Comparison of ENCODE assay signal across 8 cellular contexts in genomic region chr18:62523255-62523588, GRCh38. TPM values are rescaled to one million over a fixed set of nuclear protein-coding genes. Genes with fewer than 3 reads are reported as not detected.
DNase-seq lines count a peak whose midpoint lies in the region; ATAC-seq, FAIRE-seq and TF ChIP-seq lines count a peak whose summit lies in the region.

No MANE protein-coding gene starts in this region.

- H3K9me1 ChIP-seq in endothelial cell of umbilical vein (replicated peaks; ENCODE audit: control insufficient read depth, extremely low read depth, insufficient read depth, low read length): no peaks in the 10 kb centered on the region

- peaks cover 24 to 49% (median 36%) of the 10 kb centered on the region in 4 donors for H3K4me1 Mint-ChIP-seq in CD4-positive, alpha-beta memory T cell
- peaks cover 23% of the 10 kb centered on the region for H3K4me1 Mint-ChIP-seq in progenitor cell of endocrine pancreas (ENCODE audit: low read depth)

- BruUV-seq in endothelial cell of umbilical vein (replicated peaks; lab: Mats Ljungman, UMichigan): no TSS peak

- POLR2A ChIA-PET in CD4-positive, alpha-beta memory T cell (lab: Charles Lee; ENCODE audit: partially characterized antibody): interaction anchor here (0.5 to 5.0 kb wide), 20 partner anchors 9 to 1447 kb away, joined by 3 to 64 read pairs (median 6); partner anchors contain the start of genes PHLPP1, PIGN, RELCH and VPS4B
- POLR2A ChIA-PET in endothelial cell of umbilical vein (lab: Charles Lee): interaction anchor here (1.4 to 1.8 kb wide), 2 partner anchors 72 to 86 kb away, joined by 4 to 9 read pairs; no protein-coding TSS in a partner anchor

- peaks cover 5% of the 10 kb centered on the region; the same call in 1 of the 2 replicates for H3F3A ChIP-seq in Loucy (ENCODE audit: low read depth)

- H3K36me3 Mint-ChIP-seq in CD4-positive, alpha-beta memory T cell: peaks cover 4 to 21% of the 10 kb centered on the region in 2 donors
- H3K36me3 Mint-ChIP-seq in progenitor cell of endocrine pancreas (ENCODE audit: insufficient read depth): no peaks in the 10 kb centered on the region

- H3K4me2 ChIP-seq in Loucy (ENCODE audit: low read depth, low read length, poor library complexity, severe bottlenecking) (no peak overlapping the region), endothelial cell of umbilical vein (ENCODE audit: insufficient read depth, low read length) (no peak overlapping the region)

- peaks cover 36% of the 10 kb centered on the region for H3K4me1 ChIP-seq in CD4-positive, alpha-beta memory T cell (ENCODE audit: insufficient read depth, low read length)
- H3K4me1 ChIP-seq in Loucy (ENCODE audit: insufficient read depth, low read length, poor library complexity, severe bottlenecking): peaks cover 35% of the 10 kb centered on the region
- H3K4me1 ChIP-seq in endothelial cell of umbilical vein (ENCODE audit: control insufficient read depth, extremely low read depth, insufficient read depth, low read length): peaks cover 30% of the 10 kb centered on the region

- H3K9ac ChIP-seq in Loucy (ENCODE audit: low read depth, low read length, poor library complexity, severe bottlenecking) (no peak overlapping the region), endothelial cell of umbilical vein (replicated peaks; ENCODE audit: extremely low read depth, insufficient read depth, low read length) (peak overlapping the region; percentile 93)

- TF ChIP-seq POLR2A in endothelial cell of umbilical vein (IDR thresholded peaks at IDR 0.05; ENCODE audit: low read depth, low read length): no peak

- H3K4me3 Mint-ChIP-seq in CD4-positive, alpha-beta memory T cell: no peak overlapping the region
- no peak overlapping the region for H3K4me3 Mint-ChIP-seq in progenitor cell of endocrine pancreas (ENCODE audit: low read depth)

- no peaks in the 10 kb centered on the region for H3K36me3 ChIP-seq in CD4-positive, alpha-beta memory T cell (ENCODE audit: insufficient read depth, low read length)
- H3K36me3 ChIP-seq in Loucy (ENCODE audit: insufficient read depth, low read length) (no peaks in the 10 kb centered on the region), endothelial cell of umbilical vein (ENCODE audit: control insufficient read depth in 2 of 2, extremely low read depth in 1 of 2, insufficient read depth in 2 of 2, low read length in 2 of 2) (no peaks in the 10 kb centered on the region)

- peak overlapping the region; percentile 68 for H3K27ac ChIP-seq in CD4-positive, alpha-beta memory T cell (ENCODE audit: low read depth, low read length)
- peak overlapping the region; percentile 94 for H3K27ac ChIP-seq in endothelial cell of umbilical vein (ENCODE audit: insufficient read depth, low read depth, low read length)

- H3K9me3 Mint-ChIP-seq in CD4-positive, alpha-beta memory T cell: peaks cover 0 to 2% (median 0%) of the 10 kb centered on the region in 8 donors
- no peaks in the 10 kb centered on the region for H3K9me3 Mint-ChIP-seq in progenitor cell of endocrine pancreas (ENCODE audit: low read depth)

- peaks cover 9% of the 10 kb centered on the region for H4K20me1 ChIP-seq in Loucy (ENCODE audit: insufficient read depth, low read length, poor library complexity, severe bottlenecking)
- H4K20me1 ChIP-seq in endothelial cell of umbilical vein (replicated peaks; ENCODE audit: control insufficient read depth, extremely low read depth, insufficient read depth, low read length): peaks cover 3% of the 10 kb centered on the region

- no peaks in the 10 kb centered on the region for H3K27me3 Mint-ChIP-seq in CD4-positive, alpha-beta memory T cell
- H3K27me3 Mint-ChIP-seq in progenitor cell of endocrine pancreas: peaks cover 6% of the 10 kb centered on the region

- no peak for TF ChIP-seq CTCF in Loucy (conservative IDR thresholded peaks at IDR 0.05; ENCODE audit: low read length)
- TF ChIP-seq CTCF in endothelial cell of umbilical vein (IDR thresholded peaks at IDR 0.05; ENCODE audit: extremely low read depth in 1 of 2, insufficient read depth in 1 of 2, low read depth in 1 of 2, low read length in 2 of 2): no peak
- TF ChIP-seq CTCF in progenitor cell of endocrine pancreas (IDR thresholded peaks at IDR 0.05; ENCODE audit: unreplicated experiment): no peak

- H3K4me3 ChIP-seq in CD4-positive, alpha-beta memory T cell (ENCODE audit: low read length in 2 of 2): peak overlapping the region in 1 of 2 donors; percentile 75
- H3K4me3 ChIP-seq in Loucy (ENCODE audit: low read length, poor library complexity, severe bottlenecking): peak overlapping the region; percentile 90
- H3K4me3 ChIP-seq in endothelial cell of umbilical vein (replicated peaks in 1 of 3; ENCODE audit: insufficient read depth in 1 of 3, low read depth in 1 of 3, low read length in 3 of 3): peak overlapping the region in 1 of 3 experiments; percentile 85

- CTCF ChIA-PET in CD4-positive, alpha-beta memory T cell (lab: Charles Lee; ENCODE audit: partially characterized antibody): interaction anchor here (0.9 kb wide), 2 partner anchors 9 to 273 kb away, joined by 3 read pairs; no protein-coding TSS in a partner anchor
- CTCF ChIA-PET in endothelial cell of umbilical vein (lab: Charles Lee): interaction anchor here (0.6 to 5.1 kb wide), 11 partner anchors 13 to 102 kb away, joined by 3 to 60 read pairs (median 6); no protein-coding TSS in a partner anchor

- H3K9me2 ChIP-seq in Loucy (replicated peaks; ENCODE audit: low read depth, low read length): no peaks in the 10 kb centered on the region

- no peak overlapping the region; the same call in 1 of the 2 replicates for H2AFZ ChIP-seq in Loucy (ENCODE audit: low read length)
- H2AFZ ChIP-seq in endothelial cell of umbilical vein (ENCODE audit: low read depth, low read length): no peak overlapping the region

- H3K27me3 ChIP-seq in CD4-positive, alpha-beta memory T cell (ENCODE audit: insufficient read depth, low read length): no peaks in the 10 kb centered on the region
- no peaks in the 10 kb centered on the region for H3K27me3 ChIP-seq in Loucy (ENCODE audit: insufficient read depth, low read length, poor library complexity, severe bottlenecking)
- H3K27me3 ChIP-seq in endothelial cell of umbilical vein (ENCODE audit: control insufficient read depth in 2 of 2, insufficient read depth in 2 of 2, low read length in 2 of 2): no peaks in the 10 kb centered on the region

- H3K27ac Mint-ChIP-seq in CD4-positive, alpha-beta memory T cell: peak overlapping the region in 1 of 7 donors; percentile 92
- H3K27ac Mint-ChIP-seq in progenitor cell of endocrine pancreas: no peak overlapping the region

- intact Hi-C loops in CD4-positive, alpha-beta memory T cell (cut with micrococcal nuclease): loop anchor here (2.0 to 10.0 kb wide), 4 partner anchors 196 to 844 kb away; partner anchors contain the start of genes BCL2, KDSR and TNFRSF11A
- intact Hi-C loops in endothelial cell of umbilical vein (cut with micrococcal nuclease): loop anchor here (2.0 to 5.0 kb wide), 2 partner anchors 188 to 194 kb away; partner anchors contain the start of gene PHLPP1

- FAIRE-seq in endothelial cell of umbilical vein (lab: Jason Lieb, UNC): no peak

- H3K9me3 ChIP-seq in CD4-positive, alpha-beta memory T cell (ENCODE audit: control insufficient read depth in 1 of 2, low read length in 2 of 2): no peaks in the 10 kb centered on the region
- H3K9me3 ChIP-seq in Loucy (ENCODE audit: insufficient read depth, low read depth, low read length) (no peaks in the 10 kb centered on the region), endothelial cell of umbilical vein (replicated peaks; ENCODE audit: control insufficient read depth, insufficient read depth, low read length) (no peaks in the 10 kb centered on the region)

- peaks cover 43% of the 10 kb centered on the region for H3K79me2 ChIP-seq in Loucy (ENCODE audit: insufficient read depth, low read length)
- H3K79me2 ChIP-seq in endothelial cell of umbilical vein (ENCODE audit: control insufficient read depth, insufficient read depth, low read length): peaks cover 44% of the 10 kb centered on the region

- no peak for DNase-seq in CD4-positive, alpha-beta memory T cell
- no peak for DNase-seq in endothelial cell of umbilical vein (ENCODE audit: low read depth, low spot score)
- peak; percentile 10 for DNase-seq in progenitor cell of endocrine pancreas (ENCODE audit: low spot score, unreplicated experiment)
- DNase-seq in activated CD4-positive, CD25-positive, alpha-beta regulatory T cell (lab: John Stamatoyannopoulos, UW): no peak
- no peak for DNase-seq in SIG-M5 (lab: John Stamatoyannopoulos, UW)

- no peak for ATAC-seq in GM21786 (IDR thresholded peaks at IDR 0.05; ENCODE audit: unreplicated experiment)
- no peak for ATAC-seq in GM19351 (IDR thresholded peaks at IDR 0.05; ENCODE audit: unreplicated experiment)

- dilution Hi-C loops in endothelial cell of umbilical vein (cut with MboI; ENCODE audit: extremely low pct_ligation_motif_present, low sequenced_read_pairs): no loop called here

TF ChIP-seq in endothelial cell of umbilical vein, 7 proteins besides CTCF, POLR2A, EP300 and RAD21:
- TF ChIP-seq FOS (IDR thresholded peaks at IDR 0.05; ENCODE audit: borderline replicate concordance, insufficient read depth, low read length) (no peak), MYC (IDR thresholded peaks at IDR 0.05; ENCODE audit: low read depth, low read length) (no peak), EZH2 (IDR thresholded peaks at IDR 0.05; ENCODE audit: borderline replicate concordance, low read depth, low read length, severe bottlenecking) (no peak), POLR2AphosphoS5 (IDR thresholded peaks at IDR 0.05; ENCODE audit: insufficient read depth, low read depth, low read length) (no peak), JUN (IDR thresholded peaks at IDR 0.05; ENCODE audit: borderline replicate concordance, insufficient read depth, insufficient read length, low read depth) (no peak), GATA2 (IDR thresholded peaks at IDR 0.05; ENCODE audit: insufficient read depth, insufficient read length, low read depth, low read length) (no peak)
- TF ChIP-seq, protein P1, sequence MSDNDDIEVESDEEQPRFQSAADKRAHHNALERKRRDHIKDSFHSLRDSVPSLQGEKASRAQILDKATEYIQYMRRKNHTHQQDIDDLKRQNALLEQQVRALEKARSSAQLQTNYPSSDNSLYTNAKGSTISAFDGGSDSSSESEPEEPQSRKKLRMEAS (IDR thresholded peaks at IDR 0.05; ENCODE audit: insufficient read depth, insufficient read length): no peak

RNA-seq across cellular contexts. Expression of gene ZCCHC2, which starts 0.4 kb away (rescaled TPM):
- 10 to 100 TPM; 51.7 to 52.2 TPM for total RNA-seq in CD4-positive, alpha-beta memory T cell
- 1 to 10 TPM; 1.2 to 2.2 TPM for polyA plus RNA-seq in CD4-positive, alpha-beta memory T cell
- 20.6 and 27.2 TPM in 2 replicates for total RNA-seq in endothelial cell of umbilical vein
- polyA plus RNA-seq in endothelial cell of umbilical vein: 16.2 and 18.0 TPM in 2 replicates
- polyA plus RNA-seq in endothelial cell of umbilical vein (2011; cell fraction: cytosol; rRNA removed): 13.0 and 14.3 TPM in 2 replicates
- polyA plus RNA-seq in endothelial cell of umbilical vein (2011; cell fraction: nucleus; rRNA removed): 27.9 and 31.0 TPM in 2 replicates
- polyA plus RNA-seq in endothelial cell of umbilical vein (2012): 7.8 and 12.3 TPM in 2 replicates
- 38.7 and 41.3 TPM in 2 replicates for polyA minus RNA-seq in endothelial cell of umbilical vein
- 22.9 TPM for polyA minus RNA-seq in endothelial cell of umbilical vein (2011; cell fraction: cytosol; rRNA and poly(A)+ RNA removed)
- polyA minus RNA-seq in endothelial cell of umbilical vein (2011; cell fraction: nucleus; rRNA and poly(A)+ RNA removed): 32.1 and 39.8 TPM in 2 replicates
- 18.5 and 20.6 TPM in 2 replicates for total RNA-seq in progenitor cell of endocrine pancreas
